In genomic region chr3:45617430-45618080, GRCh38 we compare ENCODE assay signal across 15 cellular contexts. TPM values are rescaled to one million over a fixed set of nuclear protein-coding genes. Genes with fewer than 3 reads are reported as not detected.
A peak's percentile ranks its signal among the peaks of the same experiment; 100 is the strongest.
DNase-seq lines count a peak whose midpoint lies in the region; ATAC-seq and TF ChIP-seq lines count a peak whose summit lies in the region.
"Had no signal": no experiment of that assay in that cellular context is flagged by ENCODE, and none has a peak within 500 bp of the region (broad histone marks: within the 10 kb centered on the region; RNA-seq: fewer than 3 reads in every experiment).

No MANE protein-coding gene starts in this region.

- H3K9me3 ChIP-seq in right atrium auricular region = no peaks in the 10 kb centered on the region
- no peaks in the 10 kb centered on the region for H3K9me3 ChIP-seq in colonic mucosa
- H3K9me3 ChIP-seq in upper lobe of left lung = no peaks in the 10 kb centered on the region
- no peaks in the 10 kb centered on the region for H3K9me3 ChIP-seq in Karpas-422 (ENCODE audit: low read length)
- H3K9me3 ChIP-seq: adrenal gland had no signal

- intact Hi-C loops in Right ventricle myocardium superior (cut with DNase I) = no loop called here
- intact Hi-C loops in colonic mucosa (cut with DNase I) = no loop called here

- no peaks in the 10 kb centered on the region for H3K27me3 ChIP-seq in right atrium auricular region
- H3K27me3 ChIP-seq in colonic mucosa = no peaks in the 10 kb centered on the region
- no peaks in the 10 kb centered on the region for H3K27me3 ChIP-seq in upper lobe of left lung
- no peaks in the 10 kb centered on the region for H3K27me3 ChIP-seq in Karpas-422 (ENCODE audit: low read length)
- H3K27me3 ChIP-seq: adrenal gland had no signal

- TF ChIP-seq CTCF in right atrium auricular region (IDR thresholded peaks at IDR 0.05) = no peak
- no peak for TF ChIP-seq CTCF in colonic mucosa (IDR thresholded peaks at IDR 0.05)
- TF ChIP-seq CTCF in upper lobe of left lung (IDR thresholded peaks at IDR 0.05) = no peak

- H3K27me3 Mint-ChIP-seq in naive B cell = no peaks in the 10 kb centered on the region
- H3K27me3 Mint-ChIP-seq: activated CD4-positive, alpha-beta memory T cell treated with anti-CD3 and anti-CD28 coated beads, Interleukin-2, amount 10 ng/mL, durations not matched to agents 7 days and 5 days had no signal

- H3K27ac ChIP-seq in right atrium auricular region (no peak overlapping the region), colonic mucosa (no peak overlapping the region), upper lobe of left lung (peak overlapping the region; percentile 27 to 53 (median 46)), Karpas-422 (ENCODE audit: low read length) (no peak overlapping the region)
- H3K27ac ChIP-seq: adrenal gland, KMS-11 had no signal

- H3K9me3 Mint-ChIP-seq in naive B cell = no peaks in the 10 kb centered on the region
- H3K9me3 Mint-ChIP-seq: activated CD4-positive, alpha-beta memory T cell treated with anti-CD3 and anti-CD28 coated beads, Interleukin-2, amount 10 ng/mL, durations not matched to agents 7 days and 5 days had no signal

- peaks cover 50 to 68% (median 65%) of the 10 kb centered on the region in 3 donors for H3K4me1 Mint-ChIP-seq in naive B cell

- peak overlapping the region in 4 of 6 donors; percentile 27 to 87 (median 54) for H3K27ac Mint-ChIP-seq in naive B cell
- H3K27ac Mint-ChIP-seq: activated CD4-positive, alpha-beta memory T cell treated with anti-CD3 and anti-CD28 coated beads, Interleukin-2, amount 10 ng/mL, durations not matched to agents 7 days and 5 days had no signal

- 0 out of 2 replicates have a peak, but pooled peaks cover 9% of the 10 kb centered on the region for H4K20me1 ChIP-seq in Karpas-422 (ENCODE audit: insufficient read depth, low read depth, low read length)

- H3K4me2 ChIP-seq in Karpas-422 (ENCODE audit: low read depth, low read length, poor library complexity, severe bottlenecking) = no peak overlapping the region
- H3K4me2 ChIP-seq: KMS-11 had no signal

- no peak for TF ChIP-seq POLR2A in upper lobe of left lung (IDR thresholded peaks at IDR 0.05)

- peaks cover 0 to 45% of the 10 kb centered on the region in 2 donors for H3K4me1 ChIP-seq in right atrium auricular region
- H3K4me1 ChIP-seq in colonic mucosa = no peaks in the 10 kb centered on the region
- peaks cover 20 to 50% (median 35%) of the 10 kb centered on the region in 4 donors for H3K4me1 ChIP-seq in upper lobe of left lung
- H3K4me1 ChIP-seq in Karpas-422 (ENCODE audit: low read length) = peaks cover 6% of the 10 kb centered on the region

- ATAC-seq in Right ventricle myocardium superior (ENCODE audit: poor library complexity) = peak; percentile 15
- ATAC-seq in naive B cell (ENCODE audit: low read depth in 2 of 2) = no peak
- peak; percentile 25 to 38 for ATAC-seq in upper lobe of left lung (ENCODE audit: low FRiP score in 2 of 2)
- ATAC-seq in HG03095 (IDR thresholded peaks at IDR 0.05; ENCODE audit: unreplicated experiment) = no peak
- ATAC-seq in activated CD4-positive, CD25-positive, alpha-beta regulatory T cell treated with anti-CD3 and anti-CD28 coated beads, Interleukin-2, amount 50 U/mL, for 24 hours = no peak

- no peak overlapping the region for H2AFZ ChIP-seq in Karpas-422 (ENCODE audit: low read length)

- H3K4me3 ChIP-seq in right atrium auricular region (no peak overlapping the region), colonic mucosa (no peak overlapping the region), upper lobe of left lung (no peak overlapping the region), Karpas-422 (ENCODE audit: low read length) (no peak overlapping the region)
- H3K4me3 ChIP-seq: adrenal gland had no signal

- no peak overlapping the region for H3K4me3 Mint-ChIP-seq in naive B cell
- H3K4me3 Mint-ChIP-seq: activated CD4-positive, alpha-beta memory T cell treated with anti-CD3 and anti-CD28 coated beads, Interleukin-2, amount 10 ng/mL, durations not matched to agents 7 days and 5 days had no signal

- WGBS in upper lobe of left lung, 2 donors = 47 to 67% methylated on average over 8 to 9 of the region's 9 CpGs

- H3K9ac ChIP-seq in colonic mucosa (ENCODE audit: low read depth in 2 of 2, low read length in 2 of 2) = no peak overlapping the region
- H3K9ac ChIP-seq in Karpas-422 (ENCODE audit: low read length) = no peak overlapping the region
- H3K9ac ChIP-seq: KMS-11 had no signal

- H3K36me3 ChIP-seq in right atrium auricular region = no peaks in the 10 kb centered on the region
- no peaks in the 10 kb centered on the region for H3K36me3 ChIP-seq in colonic mucosa
- peaks cover 0 to 4% (median 1%) of the 10 kb centered on the region in 4 donors for H3K36me3 ChIP-seq in upper lobe of left lung
- H3K36me3 ChIP-seq in Karpas-422 (ENCODE audit: insufficient read depth, low read length) = no peaks in the 10 kb centered on the region
- H3K36me3 ChIP-seq: adrenal gland had no signal

- DNase-seq in Right ventricle myocardium superior = no peak
- DNase-seq in right atrium auricular region (ENCODE audit: low spot score) = no peak
- DNase-seq in colonic mucosa = peak; percentile 36
- no peak for DNase-seq in naive B cell
- no peak for DNase-seq in upper lobe of left lung
- no peak for DNase-seq in Karpas-422
- DNase-seq: activated CD4-positive, alpha-beta memory T cell treated with anti-CD3 and anti-CD28 coated beads, Interleukin-2, amount 10 ng/mL, durations not matched to agents 7 days and 5 days; adrenal gland; NCI-H1105 treated with DMSO at 0.1 percent for 48 hours; NCI-H82; stimulated activated CD4-positive, alpha-beta T cell treated with anti-CD3 and anti-CD28 coated beads, Interleukin-4, amount 100 ng/mL, for 24 hours; stimulated activated CD8-positive, alpha-beta memory T cell treated with anti-CD3 and anti-CD28 coated beads, Interleukin-4, amount 100 ng/mL, for 48 hours had no signal

- TF ChIP-seq EP300 in upper lobe of left lung (IDR thresholded peaks at IDR 0.05) = no peak

- H3K36me3 Mint-ChIP-seq in naive B cell = peaks cover 6 to 30% of the 10 kb centered on the region in 2 donors

- no peaks in the 10 kb centered on the region for H3K79me2 ChIP-seq in Karpas-422 (ENCODE audit: low read length)

- H3K9me2 ChIP-seq in Karpas-422 (replicated peaks; ENCODE audit: insufficient read depth, low read length) = no peaks in the 10 kb centered on the region

RNA-seq across cellular contexts. Expression of gene LIMD1, which starts 23.0 kb away (rescaled TPM):
- total RNA-seq in Right ventricle myocardium superior (31.9 TPM), right atrium auricular region (10 to 100 TPM; 15.8 to 19.4 TPM), colonic mucosa (10 to 100 TPM; 38.4 to 51.0 TPM), upper lobe of left lung (100 to 1,000 TPM in 2 of 6 donors, 10 to 100 TPM in 4; 78.6 to 176 (median 87.8) TPM)
- polyA plus RNA-seq in naive B cell (ENCODE audit: low read depth in 6 of 6) = 10 to 100 TPM in 5 of 6 donors, 1 to 10 TPM in 1; 7.4 to 32.0 (median 23.8) TPM
- 3.5 and 5.7 TPM in 2 replicates for total RNA-seq in Karpas-422 (2014; rRNA removed; shearing (Covaris generic); ENCODE audit: low replicate concordance)

Comparison
In these comparisons a context has a peak if more than half of its experiments do, and no peak if none do; other contexts are left out.
1. ATAC-seq: peak in Right ventricle myocardium superior (single experiment) and upper lobe of left lung (2 of 2); none in naive B cell (0 of 2), HG03095 (single experiment) and activated CD4-positive, CD25-positive, alpha-beta regulatory T cell treated with anti-CD3 and anti-CD28 coated beads, Interleukin-2, amount 50 U/mL, for 24 hours (0 of 2).
2. H3K27ac ChIP-seq: peak in upper lobe of left lung (4 of 4); none in right atrium auricular region (0 of 2), colonic mucosa (single experiment) and Karpas-422 (single experiment).